In genomic region chr4:185005209-185005819, GRCh38 we compare ENCODE assay signal across 8 cellular contexts. TPM values are rescaled to one million over a fixed set of nuclear protein-coding genes. Genes with fewer than 3 reads are reported as not detected.
DNase-seq lines count a peak whose midpoint lies in the region; ATAC-seq and TF ChIP-seq lines count a peak whose summit lies in the region.

No MANE protein-coding gene starts in this region.

- intact Hi-C loops in CD8-positive, alpha-beta T cell (cut with DNase I, micrococcal nuclease): loop anchor here (1.0 to 10.0 kb wide), 6 partner anchors 89 to 741 kb away; no protein-coding TSS in a partner anchor

- no peaks in the 10 kb centered on the region for H3K36me3 Mint-ChIP-seq in CD8-positive, alpha-beta T cell
- no peaks in the 10 kb centered on the region for H3K36me3 Mint-ChIP-seq in endothelial cell (ENCODE audit: low read depth, unreplicated experiment)

- H3K4me1 Mint-ChIP-seq in CD8-positive, alpha-beta T cell (ENCODE audit: low read depth): peaks cover 4% of the 10 kb centered on the region
- peaks cover 5% of the 10 kb centered on the region for H3K4me1 Mint-ChIP-seq in endothelial cell (ENCODE audit: unreplicated experiment)

- POLR2A ChIA-PET in CD8-positive, alpha-beta T cell (lab: Charles Lee): no interaction called here

- H3K4me3 Mint-ChIP-seq in CD8-positive, alpha-beta T cell: peak overlapping the region; percentile 50
- H3K4me3 Mint-ChIP-seq in endothelial cell (ENCODE audit: unreplicated experiment): no peak overlapping the region

- peak; percentile 96 for ATAC-seq in CD8-positive, alpha-beta T cell
- peak; percentile 86 for ATAC-seq in GM19463 (IDR thresholded peaks at IDR 0.05; ENCODE audit: unreplicated experiment)

- DNase-seq in CD8-positive, alpha-beta T cell: peak; percentile 50 to 82 (median 74)
- DNase-seq in HL-60 (ENCODE audit: low read depth in 1 of 2, low spot score in 1 of 2): peak in 1 of 2 experiments; percentile 77
- DNase-seq in NOMO-1 treated with DMSO at 0.1 percent for 48 hours (lab: John Stamatoyannopoulos, UW; ENCODE audit: unreplicated experiment): peak; percentile 65
- peak; percentile 53 to 54 for DNase-seq in activated CD8-positive, alpha-beta memory T cell treated with anti-CD3 and anti-CD28 coated beads for 4 hours (ENCODE audit: low read depth in 2 of 2)
- peak; percentile 85 for DNase-seq in endothelial cell (ENCODE audit: low spot score)
- DNase-seq in middle frontal gyrus (ENCODE audit: extremely low spot score, low spot score): peak; percentile 58
- peak; percentile 35 to 60 for DNase-seq in stimulated activated CD8-positive, alpha-beta memory T cell treated with anti-CD3 and anti-CD28 coated beads, Interleukin-2, amount 100 ng/mL, for 1 hour (ENCODE audit: low read depth in 2 of 2)

- H3K36me3 ChIP-seq in CD8-positive, alpha-beta T cell (ENCODE audit: insufficient read depth, low read length): no peaks in the 10 kb centered on the region

- peaks cover 6% of the 10 kb centered on the region for H3K27me3 ChIP-seq in CD8-positive, alpha-beta T cell (ENCODE audit: insufficient read depth, low read length)
- peaks cover 5% of the 10 kb centered on the region for H3K27me3 ChIP-seq in HL-60 (ENCODE audit: insufficient read depth, poor library complexity, severe bottlenecking)

- no peaks in the 10 kb centered on the region for H3K9me3 ChIP-seq in CD8-positive, alpha-beta T cell (ENCODE audit: low read length)

- TF ChIP-seq CTCF in CD8-positive, alpha-beta T cell (IDR thresholded peaks at IDR 0.05): peak; percentile 88
- TF ChIP-seq CTCF in HL-60 (IDR thresholded peaks at IDR 0.05; ENCODE audit: insufficient read depth, low read length) (peak; percentile 79), endothelial cell (IDR thresholded peaks at IDR 0.05; ENCODE audit: unreplicated experiment) (peak; percentile 86)

- peaks cover 51% of the 10 kb centered on the region for H3K27me3 Mint-ChIP-seq in CD8-positive, alpha-beta T cell (ENCODE audit: low read depth)
- H3K27me3 Mint-ChIP-seq in endothelial cell (ENCODE audit: unreplicated experiment): peaks cover 13% of the 10 kb centered on the region

- H3K9me3 Mint-ChIP-seq in CD8-positive, alpha-beta T cell: no peaks in the 10 kb centered on the region
- H3K9me3 Mint-ChIP-seq in endothelial cell (ENCODE audit: unreplicated experiment): no peaks in the 10 kb centered on the region

- CTCF ChIA-PET in CD8-positive, alpha-beta T cell (lab: Charles Lee): interaction anchor here (0.6 to 1.6 kb wide), 15 partner anchors 8 to 592 kb away, joined by 3 to 6 read pairs (median 4); no protein-coding TSS in a partner anchor

- no peak overlapping the region for H3K4me3 ChIP-seq in CD8-positive, alpha-beta T cell (ENCODE audit: low read depth, low read length)
- no peak overlapping the region for H3K4me3 ChIP-seq in HL-60 (replicated peaks; ENCODE audit: insufficient read depth, low read length)

- H3K4me1 ChIP-seq in CD8-positive, alpha-beta T cell (ENCODE audit: insufficient read depth, low read length): no peaks in the 10 kb centered on the region

- H3K27ac Mint-ChIP-seq in CD8-positive, alpha-beta T cell: no peak overlapping the region
- H3K27ac Mint-ChIP-seq in endothelial cell (ENCODE audit: unreplicated experiment): no peak overlapping the region

- no peak overlapping the region for H3K27ac ChIP-seq in CD8-positive, alpha-beta T cell (ENCODE audit: low read depth, low read length)
- no peak overlapping the region for H3K27ac ChIP-seq in HL-60 (replicated peaks)

RNA-seq across cellular contexts. Expression of gene HELT, which starts 13.0 kb away (rescaled TPM):
- not detected for total RNA-seq in CD8-positive, alpha-beta T cell
- total RNA-seq in endothelial cell (ENCODE audit: unreplicated experiment): not detected
